In genomic region chr20:4749326-4749725, GRCh38 we compare ENCODE assay signal across 24 cellular contexts. TPM values are rescaled to one million over a fixed set of nuclear protein-coding genes. Genes with fewer than 3 reads are reported as not detected.
DNase-seq lines count a peak whose midpoint lies in the region; ATAC-seq, FAIRE-seq and TF ChIP-seq lines count a peak whose summit lies in the region.
"Had no signal": no experiment of that assay in that cellular context is flagged by ENCODE, and none has a peak within 500 bp of the region (broad histone marks: within the 10 kb centered on the region; RNA-seq: fewer than 3 reads in every experiment).

No MANE protein-coding gene starts in this region.

- no peaks in the 10 kb centered on the region for H4K20me1 ChIP-seq in GM23338 (replicated peaks; ENCODE audit: insufficient read depth)
- H4K20me1 ChIP-seq in H1 (replicated peaks in 1 of 2; ENCODE audit: control insufficient read depth in 1 of 2, insufficient read depth in 2 of 2, low read length in 2 of 2): no peaks in the 10 kb centered on the region
- H4K20me1 ChIP-seq: BLaER1 had no signal

- no peak overlapping the region for H2BK15ac ChIP-seq in H1 (ENCODE audit: low read length)
- no peak overlapping the region for H2BK15ac ChIP-seq in mesendoderm (replicated peaks; ENCODE audit: low read depth)

- H2BK120ac ChIP-seq in H1 (replicated peaks; ENCODE audit: low read depth, low read length) (no peak overlapping the region), mesendoderm (ENCODE audit: low read depth, low read length) (no peak overlapping the region), trophoblast cell (ENCODE audit: insufficient read depth, low read length, poor library complexity) (no peak overlapping the region)

- TF ChIP-seq POLR2A in H1 (IDR thresholded peaks at IDR 0.05; ENCODE audit: control extremely low read depth in 1 of 2, low read depth in 2 of 2, low read length in 2 of 2): no peak

- H3K27ac ChIP-seq in GM23338 (ENCODE audit: low read depth) (no peak overlapping the region), H1 (ENCODE audit: low read depth, low read length) (no peak overlapping the region), mesendoderm (ENCODE audit: low read depth, low read length) (peak overlapping the region; percentile 25), trophoblast cell (ENCODE audit: low read depth, low read length) (no peak overlapping the region)
- H3K27ac ChIP-seq: BLaER1 had no signal

- H3K27me3 ChIP-seq in GM23338 (ENCODE audit: insufficient read depth) (no peaks in the 10 kb centered on the region), H1 (replicated peaks in 1 of 4; ENCODE audit: control insufficient read depth in 3 of 4, extremely low read depth in 1 of 4, insufficient read depth in 3 of 4, low read length in 3 of 4) (no peaks in the 10 kb centered on the region; a peak in 2 of 7 replicates), mesendoderm (ENCODE audit: insufficient read depth, low read length, poor library complexity) (no peaks in the 10 kb centered on the region), trophoblast cell (ENCODE audit: insufficient read depth, low read length) (no peaks in the 10 kb centered on the region)
- H3K27me3 ChIP-seq: BLaER1 had no signal

- 94% methylated on average over 4 of the region's 4 CpGs; no CpG with 5 or more reads in 1 of the 2 experiments for WGBS in H1 (ENCODE audit: extremely low coverage in 1 of 2, insufficient coverage in 1 of 2, insufficient read length in 1 of 2, insufficient replicate concordance in 2 of 2, low coverage in 1 of 2, low lambda C conversion rate in 2 of 2, missing lambda C conversion rate in 1 of 2), 2 experiments
- no CpG with 5 or more reads among the region's 4 CpGs for WGBS in mesendoderm (ENCODE audit: extremely low coverage, insufficient coverage, low lambda C conversion rate)
- WGBS in trophoblast cell (ENCODE audit: extremely low coverage, insufficient coverage, insufficient read length): no CpG with 5 or more reads among the region's 4 CpGs

- H3K4me3 ChIP-seq in GM23338 (no peak overlapping the region), H1 (ENCODE audit: extremely low read depth in 1 of 4, insufficient read depth in 2 of 4, low read depth in 3 of 4, low read length in 4 of 4) (no peak overlapping the region), mesendoderm (ENCODE audit: low read length) (no peak overlapping the region), trophoblast cell (ENCODE audit: low read depth, low read length) (no peak overlapping the region)
- H3K4me3 ChIP-seq: BLaER1 had no signal

- TF ChIP-seq EP300 in H1 (IDR thresholded peaks at IDR 0.05; ENCODE audit: borderline replicate concordance in 1 of 2, low read depth in 2 of 2, low read length in 2 of 2): no peak

- 0 out of 2 replicates have a peak overlapping the region, but pooled peaks have one; percentile 57 for H2BK20ac ChIP-seq in H1 (ENCODE audit: low read length)

- no peak overlapping the region for H3K18ac ChIP-seq in H1 (ENCODE audit: extremely low read depth, low read length)
- H3K18ac ChIP-seq in mesendoderm (ENCODE audit: low read length): no peak overlapping the region
- no peak overlapping the region for H3K18ac ChIP-seq in trophoblast cell (ENCODE audit: low read length)

- no peak overlapping the region for H3K4me2 ChIP-seq in GM23338
- H3K4me2 ChIP-seq in H1 (ENCODE audit: insufficient read depth in 1 of 2, low read depth in 2 of 2, low read length in 2 of 2): no peak overlapping the region
- H3K4me2 ChIP-seq in mesendoderm (ENCODE audit: low read length): no peak overlapping the region
- no peak overlapping the region for H3K4me2 ChIP-seq in trophoblast cell (ENCODE audit: low read length)
- H3K4me2 ChIP-seq: BLaER1 had no signal

- H3K36me3 ChIP-seq in GM23338 (ENCODE audit: insufficient read depth): no peaks in the 10 kb centered on the region; the same call in 1 of the 2 replicates
- no peaks in the 10 kb centered on the region for H3K36me3 ChIP-seq in H1 (ENCODE audit: control insufficient read depth in 2 of 4, insufficient read depth in 4 of 4, low read length in 3 of 4)
- no peaks in the 10 kb centered on the region for H3K36me3 ChIP-seq in mesendoderm (ENCODE audit: control insufficient read depth, insufficient read depth, low read length)
- H3K36me3 ChIP-seq in trophoblast cell (ENCODE audit: control insufficient read depth in 1 of 2, insufficient read depth in 2 of 2, low read length in 2 of 2): no peaks in the 10 kb centered on the region
- H3K36me3 ChIP-seq: BLaER1 had no signal

- H4K8ac ChIP-seq in H1 (ENCODE audit: extremely low read depth, insufficient read depth, low read length) (no peak overlapping the region), mesendoderm (ENCODE audit: low read depth, low read length) (no peak overlapping the region), trophoblast cell (ENCODE audit: low read depth, low read length) (no peak overlapping the region)

- 0 out of 2 replicates have a peak overlapping the region, but pooled peaks have one; percentile 20 for H2AFZ ChIP-seq in GM23338
- H2AFZ ChIP-seq in H1 (ENCODE audit: low read length): no peak overlapping the region
- no peak overlapping the region for H2AFZ ChIP-seq in trophoblast cell (ENCODE audit: insufficient read depth, low read length, poor library complexity)

- H3K14ac ChIP-seq in H1 (ENCODE audit: insufficient read length) (no peak overlapping the region), trophoblast cell (ENCODE audit: low read length) (no peak overlapping the region)

- FAIRE-seq in H1 (lab: Jason Lieb, UNC): peak; percentile 7
- FAIRE-seq: GM12891, GM19239 had no signal

- H2BK5ac ChIP-seq in H1 (ENCODE audit: low read depth, low read length) (no peak overlapping the region), mesendoderm (ENCODE audit: low read length) (peak overlapping the region; percentile 24), trophoblast cell (ENCODE audit: low read depth, low read length, poor library complexity) (no peak overlapping the region)

- CTCF ChIA-PET in H1 (lab: Charles Lee; ENCODE audit: partially characterized antibody): interaction anchor here (0.6 to 2.7 kb wide), 5 partner anchors 9 to 742 kb away, joined by 3 to 16 read pairs (median 5); no protein-coding TSS in a partner anchor

- 0 out of 2 replicates have a peak, but pooled peaks cover 8% of the 10 kb centered on the region for H3K9me2 ChIP-seq in GM23338 (ENCODE audit: insufficient read depth)

- H3K27ac Mint-ChIP-seq in GM23338: no peak overlapping the region
- H3K27ac Mint-ChIP-seq: CD14-positive monocyte; CD4-positive, alpha-beta memory T cell; IgD-negative memory B cell had no signal

- H3K27me3 Mint-ChIP-seq in GM23338 (ENCODE audit: insufficient read depth, low read depth, poor library complexity): peaks cover 17% of the 10 kb centered on the region
- H3K27me3 Mint-ChIP-seq: CD4-positive, alpha-beta memory T cell had no signal

- no peak overlapping the region for H3K56ac ChIP-seq in H1 (replicated peaks; ENCODE audit: insufficient read length, low read depth, low read length)
- peak overlapping the region; percentile 18 for H3K56ac ChIP-seq in mesendoderm (ENCODE audit: low read length)

- no peak for TF ChIP-seq RAD21 in H1 (IDR thresholded peaks at IDR 0.05 in 1 of 2, conservative IDR thresholded peaks at IDR 0.05 in 1 of 2; ENCODE audit: low read depth in 2 of 2, low read length in 2 of 2)

- H3K4me1 Mint-ChIP-seq in GM23338: peaks cover 12% of the 10 kb centered on the region
- H3K4me1 Mint-ChIP-seq: CD14-positive monocyte; CD4-positive, alpha-beta memory T cell; IgD-negative memory B cell had no signal

- H2AK5ac ChIP-seq in H1 (ENCODE audit: low read depth, low read length) (no peak overlapping the region), mesendoderm (ENCODE audit: low read length) (no peak overlapping the region), trophoblast cell (ENCODE audit: low read length) (no peak overlapping the region)

- H3F3A ChIP-seq in GM23338 (replicated peaks; ENCODE audit: low read depth): no peaks in the 10 kb centered on the region

- H3K23ac ChIP-seq in H1 (ENCODE audit: insufficient read length) (no peak overlapping the region), mesendoderm (ENCODE audit: low read length) (no peak overlapping the region), trophoblast cell (ENCODE audit: low read length) (no peak overlapping the region)

- H3K4me1 ChIP-seq in GM23338 (ENCODE audit: insufficient read depth) (no peaks in the 10 kb centered on the region), H1 (replicated peaks in 1 of 4; ENCODE audit: control insufficient read depth in 3 of 4, insufficient read depth in 4 of 4, low read length in 3 of 4) (peaks cover 0 to 7% (median 0%) of the 10 kb centered on the region in 4 experiments; a peak in 1 of 7 replicates), mesendoderm (ENCODE audit: control insufficient read depth, low read depth, low read length) (peaks cover 3% of the 10 kb centered on the region), trophoblast cell (ENCODE audit: control insufficient read depth in 1 of 2, insufficient read depth in 2 of 2, low read length in 2 of 2) (no peaks in the 10 kb centered on the region)
- H3K4me1 ChIP-seq: BLaER1 had no signal

- H4K12ac ChIP-seq in trophoblast cell (ENCODE audit: low read depth, low read length): no peak overlapping the region

- H3K79me2 ChIP-seq in GM23338 (replicated peaks; ENCODE audit: insufficient read depth) (no peaks in the 10 kb centered on the region), H1 (ENCODE audit: control insufficient read depth in 1 of 2, insufficient read depth in 2 of 2, low read length in 2 of 2) (no peaks in the 10 kb centered on the region), mesendoderm (ENCODE audit: control insufficient read depth, insufficient read depth, low read length) (no peaks in the 10 kb centered on the region), trophoblast cell (ENCODE audit: control insufficient read depth, insufficient read depth, low read length, poor library complexity) (no peaks in the 10 kb centered on the region)

- peaks cover 31% of the 10 kb centered on the region for H3K9me3 Mint-ChIP-seq in GM23338
- H3K9me3 Mint-ChIP-seq: CD4-positive, alpha-beta memory T cell had no signal

- no peak overlapping the region for H3K4ac ChIP-seq in H1 (replicated peaks; ENCODE audit: insufficient read length, low read depth, low read length)
- no peak overlapping the region for H3K4ac ChIP-seq in mesendoderm (ENCODE audit: low read depth, low read length)
- H3K4ac ChIP-seq in trophoblast cell (ENCODE audit: low read depth, low read length): no peak overlapping the region

- no peak overlapping the region for H4K91ac ChIP-seq in H1 (replicated peaks; ENCODE audit: insufficient read length, low read length)
- H4K91ac ChIP-seq in trophoblast cell (ENCODE audit: low read depth, low read length): no peak overlapping the region

- H3K9me3 ChIP-seq in H1 (ENCODE audit: insufficient read depth in 2 of 2, low read depth in 1 of 2, low read length in 1 of 2) (peaks cover 6 to 7% of the 10 kb centered on the region in 2 experiments; a peak in 2 of 4 replicates), trophoblast cell (ENCODE audit: insufficient read depth, low read depth, low read length) (peaks cover 2% of the 10 kb centered on the region)

- TF ChIP-seq CTCF in GM23338 (conservative IDR thresholded peaks at IDR 0.05; ENCODE audit: low read depth in 2 of 2): no peak
- TF ChIP-seq CTCF in H1 (IDR thresholded peaks at IDR 0.05; ENCODE audit: control extremely low read depth in 1 of 3, insufficient read depth in 1 of 3, low read depth in 1 of 3, low read length in 3 of 3): no peak
- no peak for TF ChIP-seq CTCF in GM20000 (IDR thresholded peaks at IDR 0.05; ENCODE audit: extremely low read depth, missing control alignments)

- no peak overlapping the region for H3K4me3 Mint-ChIP-seq in GM23338
- H3K4me3 Mint-ChIP-seq: CD14-positive monocyte; CD4-positive, alpha-beta memory T cell; H9; IgD-negative memory B cell had no signal

- no peak for ATAC-seq in GM23338

- H3K79me1 ChIP-seq in H1 (ENCODE audit: low read depth, low read length) (no peaks in the 10 kb centered on the region), mesendoderm (ENCODE audit: low read length) (no peaks in the 10 kb centered on the region), trophoblast cell (ENCODE audit: low read length) (no peaks in the 10 kb centered on the region)

- H3K9ac ChIP-seq in H1 (replicated peaks in 1 of 4; ENCODE audit: extremely low read depth in 1 of 4, low read depth in 3 of 4, low read length in 3 of 4) (no peak overlapping the region), mesendoderm (ENCODE audit: low read length) (no peak overlapping the region), trophoblast cell (ENCODE audit: low read length) (peak overlapping the region; percentile 13)
- H3K9ac ChIP-seq: BLaER1 had no signal

- no peaks in the 10 kb centered on the region for H3K23me2 ChIP-seq in H1 (ENCODE audit: low read depth, low read length)

- H2BK12ac ChIP-seq in H1 (ENCODE audit: low read depth, low read length) (no peak overlapping the region), trophoblast cell (ENCODE audit: low read length) (no peak overlapping the region)

- DNase-seq in GM23338 (ENCODE audit: low spot score) (no peak), H1 (ENCODE audit: low read depth in 1 of 2, low spot score in 2 of 2) (no peak), mesendoderm (no peak), trophoblast cell (no peak), GDM1 (lab: John Stamatoyannopoulos, UW) (no peak), NCI-H2107 treated with DMSO at 0.1 percent for 48 hours (lab: John Stamatoyannopoulos, UW; ENCODE audit: unreplicated experiment) (no peak), GM20000 (ENCODE audit: low spot score) (no peak)
- DNase-seq: 8988T; CD4-positive, alpha-beta memory T cell; DMS 273 treated with DMSO at 0.1 percent for 48 hours; DMS53; DND-41; EL; GOT3; H9; KBM-7 had no signal

- H4K5ac ChIP-seq in H1 (ENCODE audit: insufficient read length, low read depth, low read length) (no peak overlapping the region), mesendoderm (ENCODE audit: low read length) (no peak overlapping the region)

- POLR2A ChIA-PET in H1 (lab: Charles Lee; ENCODE audit: partially characterized antibody): interaction anchor here (1.1 kb wide), 1 partner anchor 30 kb away, joined by 4 read pairs; no protein-coding TSS in a partner anchor

- peaks cover 16% of the 10 kb centered on the region for H3K36me3 Mint-ChIP-seq in GM23338 (ENCODE audit: low read depth)
- H3K36me3 Mint-ChIP-seq: CD4-positive, alpha-beta memory T cell had no signal

RNA-seq across cellular contexts. Expression of gene PRND, which starts 27.6 kb away (rescaled TPM):
- total RNA-seq in GM23338 (2014; rRNA removed; shearing (Covaris generic)): 0.10 TPM in 1 of 2 replicates, not detected in the other
- polyA plus RNA-seq in GM23338 (2016; fragmentation: Nextera tagmentation; extraction: Ambion mirVana) (0.09 TPM in 1 of 2 replicates, not detected in the other), H1 (2011; rRNA removed) (0.03 and 0.09 TPM in 2 replicates)
- total RNA-seq in H1 (2021; fragmentation: NEBNext Ultra II Directional; extraction: Animal tissue kit (Norgen Biotek cat#: 25700)): 0.08 and 0.11 TPM in 2 replicates
- 0.05 TPM for polyA plus RNA-seq in H1 (2011; cell fraction: cytosol; rRNA removed)
- 0.09 TPM for polyA plus RNA-seq in H1 (2011; cell fraction: nucleus; rRNA removed)
- polyA plus RNA-seq in H1 (2012, experiment 1 of 2): 0.14 to 0.17 TPM in 2 of 4 replicates, not detected in the others
- not detected for polyA plus RNA-seq in H1 (2012, experiment 2 of 2)
- 0.04 TPM for polyA plus RNA-seq in H1 (2013, experiment 1 of 2)
- 0.06 TPM for polyA plus RNA-seq in H1 (2013, experiment 2 of 2)
- polyA minus RNA-seq in H1 (2011; rRNA and poly(A)+ RNA removed): 0.05 and 0.06 TPM in 2 replicates
- not detected for polyA minus RNA-seq in H1 (2011; cell fraction: cytosol; rRNA and poly(A)+ RNA removed)
- not detected for polyA minus RNA-seq in H1 (2011; cell fraction: nucleus; rRNA and poly(A)+ RNA removed)
- polyA plus RNA-seq in mesendoderm (2013, experiment 1 of 2): 2.9 TPM
- 2.8 TPM for polyA plus RNA-seq in mesendoderm (2013, experiment 2 of 2)
- polyA plus RNA-seq in trophoblast cell (2013): 0.01 TPM in 1 of 2 replicates, not detected in the other
- total RNA-seq: CD4-positive, alpha-beta memory T cell; G401; HT-29 had no signal
- polyA plus RNA-seq: AG04450, CD14-positive monocyte had no signal
